Comparison of ENCODE assay signal across 9 cellular contexts in genomic region chr9:86034863-86035734, GRCh38.
DNase-seq lines count a peak whose midpoint lies in the region; ATAC-seq and TF ChIP-seq lines count a peak whose summit lies in the region.
"Had no signal": no experiment of that assay in that cellular context is flagged by ENCODE, and none has a peak within 500 bp of the region (broad histone marks: within the 10 kb centered on the region; RNA-seq: fewer than 3 reads in every experiment).

No MANE protein-coding gene starts in this region.

- H3K27me3 ChIP-seq in H7 (ENCODE audit: control insufficient read depth, insufficient read depth, low read length) (no peaks in the 10 kb centered on the region), ascending aorta (no peaks in the 10 kb centered on the region)

- H3K9me3 ChIP-seq in ascending aorta, result no peaks in the 10 kb centered on the region

- H3K36me3 Mint-ChIP-seq in activated T-helper 2 cell treated with anti-CD3 and anti-CD28 coated beads, Interferon-gamma antibody, Interleukin-2, Interleukin-4, amounts not matched to agents 10 μg/mL and 5 μg/mL and 100 μg/mL, durations not matched to agents 14 hours and 24 hours and 36 hours (ENCODE audit: low read depth), result peaks cover 3% of the 10 kb centered on the region

- no peak overlapping the region for H3K4me3 Mint-ChIP-seq in activated T-helper 2 cell treated with anti-CD3 and anti-CD28 coated beads, Interferon-gamma antibody, Interleukin-2, Interleukin-4, amounts not matched to agents 10 μg/mL and 5 μg/mL and 100 μg/mL, durations not matched to agents 14 hours and 24 hours and 36 hours (ENCODE audit: low read depth)
- H3K4me3 Mint-ChIP-seq: IgD-negative memory B cell had no signal

- H3K36me3 ChIP-seq in H7 (replicated peaks; ENCODE audit: control insufficient read depth, insufficient read depth, low read length), result peaks cover 6% of the 10 kb centered on the region
- no peaks in the 10 kb centered on the region for H3K36me3 ChIP-seq in ascending aorta

- no peaks in the 10 kb centered on the region for H3K4me1 ChIP-seq in ascending aorta

- DNase-seq in COLO668 (lab: John Stamatoyannopoulos, UW; ENCODE audit: unreplicated experiment) (peak; percentile 55), H7 (peak; percentile 82), NCI-H82 (lab: John Stamatoyannopoulos, UW) (peak; percentile 76), epithelial cell of esophagus (ENCODE audit: low read depth) (peak; percentile 60), smooth muscle cell of the brain vasculature (ENCODE audit: low read depth, low spot score) (peak; percentile 21), ascending aorta (ENCODE audit: low spot score in 2 of 2) (no peak)
- DNase-seq in activated T-helper 2 cell treated with anti-CD3 and anti-CD28 coated beads, Interferon-gamma antibody, Interleukin-2, Interleukin-4, amounts not matched to agents 10 μg/mL and 5 μg/mL and 100 μg/mL, durations not matched to agents 14 hours and 24 hours and 36 hours (ENCODE audit: low spot score), result no peak

- ATAC-seq in GM21515 (IDR thresholded peaks at IDR 0.05; ENCODE audit: unreplicated experiment), result no peak

- TF ChIP-seq CTCF in epithelial cell of esophagus (IDR thresholded peaks at IDR 0.05; ENCODE audit: insufficient read depth, low read depth, low read length, missing control alignments) (peak; percentile 50), ascending aorta (IDR thresholded peaks at IDR 0.05) (no peak)

- H3K9me3 Mint-ChIP-seq in activated T-helper 2 cell treated with anti-CD3 and anti-CD28 coated beads, Interferon-gamma antibody, Interleukin-2, Interleukin-4, amounts not matched to agents 10 μg/mL and 5 μg/mL and 100 μg/mL, durations not matched to agents 14 hours and 24 hours and 36 hours, result no peaks in the 10 kb centered on the region

- H3K4me3 ChIP-seq in H7 (ENCODE audit: insufficient read depth, low read depth, low read length) (no peak overlapping the region), epithelial cell of esophagus (ENCODE audit: low read length) (no peak overlapping the region), ascending aorta (no peak overlapping the region)

- no peaks in the 10 kb centered on the region for H3K27me3 Mint-ChIP-seq in activated T-helper 2 cell treated with anti-CD3 and anti-CD28 coated beads, Interferon-gamma antibody, Interleukin-2, Interleukin-4, amounts not matched to agents 10 μg/mL and 5 μg/mL and 100 μg/mL, durations not matched to agents 14 hours and 24 hours and 36 hours (ENCODE audit: low read depth)
- H3K27me3 Mint-ChIP-seq: IgD-negative memory B cell had no signal

- no peak overlapping the region for H3K27ac Mint-ChIP-seq in activated T-helper 2 cell treated with anti-CD3 and anti-CD28 coated beads, Interferon-gamma antibody, Interleukin-2, Interleukin-4, amounts not matched to agents 10 μg/mL and 5 μg/mL and 100 μg/mL, durations not matched to agents 14 hours and 24 hours and 36 hours
- H3K27ac Mint-ChIP-seq: IgD-negative memory B cell had no signal

- no peaks in the 10 kb centered on the region for H3K4me1 Mint-ChIP-seq in activated T-helper 2 cell treated with anti-CD3 and anti-CD28 coated beads, Interferon-gamma antibody, Interleukin-2, Interleukin-4, amounts not matched to agents 10 μg/mL and 5 μg/mL and 100 μg/mL, durations not matched to agents 14 hours and 24 hours and 36 hours (ENCODE audit: low read depth)
- H3K4me1 Mint-ChIP-seq: IgD-negative memory B cell had no signal

- H3K27ac ChIP-seq in ascending aorta, result no peak overlapping the region

- intact Hi-C loops in activated T-helper 2 cell treated with anti-CD3 and anti-CD28 coated beads, Interferon-gamma antibody, Interleukin-2, Interleukin-4, amounts not matched to agents 10 μg/mL and 5 μg/mL and 100 μg/mL, durations not matched to agents 14 hours and 24 hours and 36 hours (cut with micrococcal nuclease), result no loop called here
- intact Hi-C loops in ascending aorta (cut with DNase I), result no loop called here

Comparison
In these comparisons a context has a peak if more than half of its experiments do, and no peak if none do; other contexts are left out.
1. DNase-seq: peak in COLO668 (single experiment), H7 (single experiment), NCI-H82 (single experiment), epithelial cell of esophagus (single experiment) and smooth muscle cell of the brain vasculature (single experiment); none in activated T-helper 2 cell treated with anti-CD3 and anti-CD28 coated beads, Interferon-gamma antibody, Interleukin-2, Interleukin-4, amounts not matched to agents 10 μg/mL and 5 μg/mL and 100 μg/mL, durations not matched to agents 14 hours and 24 hours and 36 hours (single experiment) and ascending aorta (0 of 2).